ENCODE assay signal across 1 cellular context in genomic region chr1:56577859-56578663, GRCh38.
TF ChIP-seq lines count a peak whose summit lies in the region.

No MANE protein-coding gene starts in this region.

TF ChIP-seq in HepG2, 621 proteins besides CTCF, POLR2A, EP300 and RAD21 (continued from another document and continues in another):
- no peak for TF ChIP-seq TEF (CRISPR knock-in tag; IDR thresholded peaks at IDR 0.05)
- no peak for TF ChIP-seq ZNF780A (CRISPR knock-in tag; IDR thresholded peaks at IDR 0.05)
- no peak for TF ChIP-seq MAFK (conservative IDR thresholded peaks at IDR 0.05 in 1 of 2, IDR thresholded peaks at IDR 0.05 in 1 of 2; ENCODE audit: low read length in 2 of 2)
- TF ChIP-seq ZBTB37 (CRISPR knock-in tag; IDR thresholded peaks at IDR 0.05): no peak
- peak; percentile 20; the same call in 1 of the 2 replicates for TF ChIP-seq ZNF501 (CRISPR knock-in tag; IDR thresholded peaks at IDR 0.05)
- TF ChIP-seq ZNF558 (CRISPR knock-in tag; IDR thresholded peaks at IDR 0.05; ENCODE audit: borderline replicate concordance): no peak
- TF ChIP-seq SMAD3 (CRISPR knock-in tag; IDR thresholded peaks at IDR 0.05): no peak
- TF ChIP-seq YY1 (IDR thresholded peaks at IDR 0.05; ENCODE audit: insufficient read depth, insufficient replicate concordance, low read depth, low read length): no peak
- no peak for TF ChIP-seq ISL2 (CRISPR knock-in tag; IDR thresholded peaks at IDR 0.05)
- no peak for TF ChIP-seq ZNF724P (CRISPR knock-in tag; IDR thresholded peaks at IDR 0.05; ENCODE audit: borderline replicate concordance)
- TF ChIP-seq PCBP2 (optimal IDR thresholded peaks at IDR 0.05; ENCODE audit: low read depth, low read length, poor library complexity, severe bottlenecking): no peak
- no peak for TF ChIP-seq ZBTB46 (CRISPR knock-in tag; IDR thresholded peaks at IDR 0.05; ENCODE audit: borderline replicate concordance)
- TF ChIP-seq MED1 (CRISPR knock-in tag; IDR thresholded peaks at IDR 0.05): peak; percentile 21; the same call in 1 of the 2 replicates
- no peak for TF ChIP-seq SRY (CRISPR knock-in tag; IDR thresholded peaks at IDR 0.05)
- TF ChIP-seq SMYD3 (CRISPR knock-in tag; IDR thresholded peaks at IDR 0.05): 0 out of 2 replicates have a peak, but pooled peaks have one; percentile 70
- no peak for TF ChIP-seq ZNF740 (CRISPR knock-in tag; IDR thresholded peaks at IDR 0.05)
- no peak for TF ChIP-seq PBX3 (CRISPR knock-in tag; IDR thresholded peaks at IDR 0.05; ENCODE audit: borderline replicate concordance)
- no peak for TF ChIP-seq SNAPC4 (CRISPR knock-in tag; IDR thresholded peaks at IDR 0.05)
- no peak for TF ChIP-seq STAT6 (CRISPR knock-in tag; IDR thresholded peaks at IDR 0.05; ENCODE audit: borderline replicate concordance)
- no peak for TF ChIP-seq HMGA1 (CRISPR knock-in tag; conservative IDR thresholded peaks at IDR 0.05)
- TF ChIP-seq GABPA (IDR thresholded peaks at IDR 0.05; ENCODE audit: low read depth, low read length): no peak
- TF ChIP-seq GABPA (CRISPR knock-in tag; IDR thresholded peaks at IDR 0.05; ENCODE audit: low read depth): no peak
- no peak for TF ChIP-seq BCL3 (CRISPR knock-in tag; IDR thresholded peaks at IDR 0.05)
- no peak for TF ChIP-seq NCOR1 (IDR thresholded peaks at IDR 0.05; ENCODE audit: borderline replicate concordance, low read length)
- no peak for TF ChIP-seq ERF (CRISPR knock-in tag; IDR thresholded peaks at IDR 0.05)
- TF ChIP-seq MEIS1 (CRISPR knock-in tag; IDR thresholded peaks at IDR 0.05; ENCODE audit: borderline replicate concordance): no peak
- no peak for TF ChIP-seq ZHX2 (IDR thresholded peaks at IDR 0.05; ENCODE audit: low read depth)
- TF ChIP-seq ZHX2 (CRISPR knock-in tag; IDR thresholded peaks at IDR 0.05; ENCODE audit: borderline replicate concordance): no peak
- TF ChIP-seq PHF5A (CRISPR knock-in tag; IDR thresholded peaks at IDR 0.05; ENCODE audit: low read depth, unreplicated experiment): no peak
